24 cellular contexts compared by ENCODE assay signal in genomic region chr7:65453631-65454030, GRCh38.
"Had no signal": no experiment of that assay in that cellular context is flagged by ENCODE, and none has a peak within 500 bp of the region (broad histone marks: within the 10 kb centered on the region; RNA-seq: fewer than 3 reads in every experiment).

No MANE protein-coding gene starts in this region.

- H3K9me3 ChIP-seq: breast epithelium had no signal

- H3K4me3 ChIP-seq: breast epithelium had no signal

- FAIRE-seq: RCC 7860, TTC549 had no signal

- H3K4me1 ChIP-seq: breast epithelium had no signal

- H3K27ac ChIP-seq: breast epithelium, VCaP had no signal

- H3K36me3 ChIP-seq: breast epithelium had no signal

- DNase-seq: activated CD4-positive, alpha-beta T cell treated with anti-CD3 and anti-CD28 coated beads for 4 hours; activated CD8-positive, alpha-beta memory T cell treated with anti-CD3 and anti-CD28 coated beads, Interleukin-2, amount 50 U/mL, for 4 hours; activated CD8-positive, alpha-beta T cell treated with anti-CD3 and anti-CD28 coated beads for 36 hours; activated effector memory CD4-positive, alpha-beta T cell treated with Interleukin-2 at 50 U/mL for 16 hours; activated naive CD4-positive, alpha-beta T cell; aorta; caudate nucleus; MM.1S; NCI-H1105; NCI-H1436; NCI-H1694 treated with DMSO at 0.1 percent for 48 hours; NCI-H2029 treated with DMSO at 0.1 percent for 48 hours; NCI-H345; NCI-H510A; NCI-H526 treated with DMSO at 0.1 percent for 48 hours; NCI-H82; PC-3; SHP77 treated with DMSO at 0.1 percent for 48 hours; T-helper 2 cell; T1000 had no signal

- ATAC-seq: activated CD8-positive, alpha-beta T cell treated with anti-CD3 and anti-CD28 coated beads for 36 hours; PC-3 had no signal

- H3K27me3 ChIP-seq: breast epithelium had no signal
